Comparison of ENCODE assay signal across 9 cellular contexts in genomic region chr5:177515580-177515979, GRCh38. TPM values are rescaled to one million over a fixed set of nuclear protein-coding genes. Genes with fewer than 3 reads are reported as not detected.
DNase-seq lines count a peak whose midpoint lies in the region; ATAC-seq and TF ChIP-seq lines count a peak whose summit lies in the region.
"Had no signal": no experiment of that assay in that cellular context is flagged by ENCODE, and none has a peak within 500 bp of the region (broad histone marks: within the 10 kb centered on the region; RNA-seq: fewer than 3 reads in every experiment).

No MANE protein-coding gene starts in this region.

- no peak overlapping the region for H2BK12ac ChIP-seq in mesenchymal stem cell (ENCODE audit: low read length in 2 of 2)

- no peak overlapping the region for H2BK5ac ChIP-seq in mesenchymal stem cell (ENCODE audit: low read depth, low read length, poor library complexity, severe bottlenecking)

- peak overlapping the region; percentile 94 for H3K9ac ChIP-seq in adipocyte (ENCODE audit: low read length)
- H3K9ac ChIP-seq in mesenchymal stem cell (ENCODE audit: low read length): peak overlapping the region; percentile 88

- H2AFZ ChIP-seq in mesenchymal stem cell (ENCODE audit: low read depth, low read length): no peak overlapping the region

- H3K4me2 ChIP-seq in mesenchymal stem cell (ENCODE audit: low read length, poor library complexity, severe bottlenecking): peak overlapping the region; percentile 81

- BruUV-seq in A673 (replicated peaks; lab: Mats Ljungman, UMichigan): TSS peak; percentile 68

- H2BK120ac ChIP-seq in mesenchymal stem cell (ENCODE audit: low read depth, low read length): no peak overlapping the region

- H3K4me3 ChIP-seq in A673 (ENCODE audit: low read depth, low read length, poor library complexity, severe bottlenecking): peak overlapping the region; percentile 90
- H3K4me3 ChIP-seq in HEK293 (ENCODE audit: low read depth, low read length): peak overlapping the region; percentile 99; the same call in 1 of the 2 replicates
- H3K4me3 ChIP-seq in adipocyte (ENCODE audit: low read length): peak overlapping the region; percentile 92
- H3K4me3 ChIP-seq in mesenchymal stem cell (ENCODE audit: insufficient read depth in 1 of 2, low read depth in 1 of 2, low read length in 2 of 2): peak overlapping the region in 1 of 2 experiments; percentile 83

- H3K18ac ChIP-seq in mesenchymal stem cell (ENCODE audit: low read depth in 1 of 2, low read length in 2 of 2): no peak overlapping the region

- H3K4ac ChIP-seq in mesenchymal stem cell (ENCODE audit: low read depth in 1 of 2, low read length in 2 of 2): no peak overlapping the region

- H2AK5ac ChIP-seq in mesenchymal stem cell (ENCODE audit: low read length, severe bottlenecking): no peak overlapping the region

- intact Hi-C loops in A673 (cut with micrococcal nuclease; ENCODE audit: unreplicated experiment): no loop called here

- POLR2A ChIA-PET in A673 (lab: Charles Lee; ENCODE audit: low non-redundant PET): interaction anchor here (0.6 kb wide), 1 partner anchor 104 kb away, joined by 5 read pairs; no protein-coding TSS in a partner anchor
- POLR2A ChIA-PET in HEK293 (lab: Yijun Ruan, JAX): interaction anchor here (1.1 to 2.8 kb wide), 7 partner anchors 9 to 77 kb away, joined by 3 to 22 read pairs (median 3); partner anchors contain the start of genes PDLIM7 and TMED9

- peaks cover 48% of the 10 kb centered on the region for H3K79me1 ChIP-seq in mesenchymal stem cell (replicated peaks; ENCODE audit: low read length, poor library complexity, severe bottlenecking)

- no peak overlapping the region for H4K91ac ChIP-seq in mesenchymal stem cell (ENCODE audit: low read length)

- 95% methylated on average over 7 of the region's 7 CpGs for WGBS in mesenchymal stem cell

- H3K9me3 ChIP-seq in A673 (ENCODE audit: low read depth, low read length, poor library complexity, severe bottlenecking): no peaks in the 10 kb centered on the region
- no peaks in the 10 kb centered on the region for H3K9me3 ChIP-seq in HEK293 (ENCODE audit: control insufficient read depth, insufficient read depth, low read depth, low read length)
- H3K9me3 ChIP-seq in adipocyte (ENCODE audit: control insufficient read depth, low read length): no peaks in the 10 kb centered on the region
- H3K9me3 ChIP-seq in mesenchymal stem cell (ENCODE audit: control insufficient read depth, low read length): no peaks in the 10 kb centered on the region

- no peak overlapping the region for H4K8ac ChIP-seq in mesenchymal stem cell (ENCODE audit: low read length)

- H3K27ac ChIP-seq in A673 (ENCODE audit: low read depth, low read length, poor library complexity, severe bottlenecking) (no peak overlapping the region), HEK293 (ENCODE audit: extremely low read depth, low read depth, low read length) (no peak overlapping the region), mesenchymal stem cell (ENCODE audit: low read length, poor library complexity, severe bottlenecking) (no peak overlapping the region)

- CTCF ChIA-PET in A673 (lab: Charles Lee): interaction anchor here (0.6 kb wide), 1 partner anchor 15 kb away, joined by 3 read pairs; no protein-coding TSS in a partner anchor
- CTCF ChIA-PET in HEK293 (lab: Yijun Ruan, JAX): interaction anchor here (0.6 to 2.0 kb wide), 7 partner anchors 8 to 207 kb away, joined by 3 to 15 read pairs (median 4); no protein-coding TSS in a partner anchor

- H3K4me1 ChIP-seq in A673 (ENCODE audit: insufficient read depth, low read length, poor library complexity, severe bottlenecking) (no peaks in the 10 kb centered on the region), HEK293 (ENCODE audit: control insufficient read depth, insufficient read depth, low read length) (no peaks in the 10 kb centered on the region; the same call in 1 of the 2 replicates), adipocyte (ENCODE audit: control insufficient read depth, insufficient read depth, low read length) (peaks cover 22% of the 10 kb centered on the region), mesenchymal stem cell (ENCODE audit: control insufficient read depth, insufficient read depth, low read depth, low read length) (peaks cover 16% of the 10 kb centered on the region)

- DNase-seq in A673 (ENCODE audit: low spot score) (no peak), adipocyte (ENCODE audit: low read depth) (no peak), mesenchymal stem cell (no peak), HPDE6-E6E7 (ENCODE audit: extremely low spot score) (no peak), NCI-H2227 (lab: John Stamatoyannopoulos, UW; ENCODE audit: unreplicated experiment) (no peak), NCI-H82 treated with DMSO at 0.1 percent for 48 hours (lab: John Stamatoyannopoulos, UW; ENCODE audit: unreplicated experiment) (no peak)
- DNase-seq: NCI-H2029 had no signal

- H3K36me3 ChIP-seq in A673 (ENCODE audit: insufficient read depth, low read length, poor library complexity, severe bottlenecking): peaks cover 50% of the 10 kb centered on the region
- H3K36me3 ChIP-seq in HEK293 (ENCODE audit: control insufficient read depth in 2 of 2, insufficient read depth in 1 of 2, low read length in 2 of 2): peaks cover 6 to 71% of the 10 kb centered on the region in 2 experiments
- H3K36me3 ChIP-seq in adipocyte (ENCODE audit: control insufficient read depth, insufficient read depth, low read length, severe bottlenecking): peaks cover 67% of the 10 kb centered on the region
- H3K36me3 ChIP-seq in mesenchymal stem cell (ENCODE audit: control insufficient read depth in 1 of 2, insufficient read depth in 2 of 2, low read depth in 1 of 2, low read length in 2 of 2): peaks cover 68 to 69% of the 10 kb centered on the region in 2 experiments

- no peak for ATAC-seq in esophagus mucosa

- no peaks in the 10 kb centered on the region for H3K27me3 ChIP-seq in A673 (replicated peaks; ENCODE audit: insufficient read depth, low read depth, low read length, poor library complexity)
- H3K27me3 ChIP-seq in adipocyte (replicated peaks; ENCODE audit: control insufficient read depth, insufficient read depth, low read length): no peaks in the 10 kb centered on the region
- H3K27me3 ChIP-seq in mesenchymal stem cell (ENCODE audit: control insufficient read depth in 1 of 2, insufficient read depth in 1 of 2, low read length in 2 of 2): no peaks in the 10 kb centered on the region

- H2BK15ac ChIP-seq in mesenchymal stem cell (ENCODE audit: low read depth, poor library complexity, severe bottlenecking): no peak overlapping the region

- no peak for TF ChIP-seq CTCF in A673 (conservative IDR thresholded peaks at IDR 0.05; ENCODE audit: low read depth, low read length)
- TF ChIP-seq CTCF in HEK293 (tag by site-specific recombination; IDR thresholded peaks at IDR 0.05): no peak

- no peak overlapping the region for H3K23ac ChIP-seq in mesenchymal stem cell (ENCODE audit: low read length in 2 of 2)

- H3K14ac ChIP-seq in mesenchymal stem cell (ENCODE audit: low read length in 2 of 2): no peak overlapping the region

TF ChIP-seq in HEK293, 187 proteins besides CTCF, POLR2A, EP300 and RAD21 (continues in another document):
- TF ChIP-seq ZNF610 (tag by site-specific recombination; IDR thresholded peaks at IDR 0.05; ENCODE audit: borderline replicate concordance) (no peak), YY1 (tag by site-specific recombination; IDR thresholded peaks at IDR 0.05) (no peak), ZNF175 (tag by site-specific recombination; IDR thresholded peaks at IDR 0.05) (no peak), ZFP69B (tag by site-specific recombination; IDR thresholded peaks at IDR 0.05) (no peak), MYNN (tag by site-specific recombination; IDR thresholded peaks at IDR 0.05; ENCODE audit: borderline replicate concordance) (no peak), ZNF133 (tag by site-specific recombination; IDR thresholded peaks at IDR 0.05) (no peak), ZNF777 (tag by site-specific recombination; IDR thresholded peaks at IDR 0.05; ENCODE audit: borderline replicate concordance) (no peak), REST (tag by site-specific recombination; IDR thresholded peaks at IDR 0.05) (no peak)

RNA-seq across cellular contexts. Expression of gene DDX41, which starts 1.2 kb away (rescaled TPM):
- total RNA-seq in A673 (2021): 82.3 and 87.7 TPM in 2 replicates
- polyA plus RNA-seq in mesenchymal stem cell (2013, experiment 1 of 2): 45.5 TPM
- polyA plus RNA-seq in mesenchymal stem cell (2013, experiment 2 of 2): 41.7 TPM
- total RNA-seq in esophagus mucosa: 64.2 TPM

RNA-seq across cellular contexts. Expression of gene DOK3, which starts 6.0 kb away (rescaled TPM):
- total RNA-seq in A673 (2021) (13.1 and 15.0 TPM in 2 replicates), esophagus mucosa (3.3 TPM)
- polyA plus RNA-seq in mesenchymal stem cell (2013, experiment 1 of 2): 1.3 TPM
- 1.4 TPM for polyA plus RNA-seq in mesenchymal stem cell (2013, experiment 2 of 2)

RNA-seq across cellular contexts. Expression of gene PDLIM7, which starts 18.2 kb away (rescaled TPM):
- 116 and 132 TPM in 2 replicates for total RNA-seq in A673 (2021)
- polyA plus RNA-seq in mesenchymal stem cell (2013, experiment 1 of 2): 221 TPM
- polyA plus RNA-seq in mesenchymal stem cell (2013, experiment 2 of 2): 213 TPM
- total RNA-seq in esophagus mucosa: 23.0 TPM

RNA-seq across cellular contexts. Expression of gene FAM193B, which starts 38.8 kb away (rescaled TPM):
- total RNA-seq in A673 (2021) (43.8 and 53.5 TPM in 2 replicates), esophagus mucosa (31.6 TPM)
- polyA plus RNA-seq in mesenchymal stem cell (2013, experiment 1 of 2): 23.6 TPM
- 21.0 TPM for polyA plus RNA-seq in mesenchymal stem cell (2013, experiment 2 of 2)

RNA-seq across cellular contexts. Expression of gene DBN1, which starts 42.1 kb away (rescaled TPM):
- total RNA-seq in A673 (2021): 271 and 286 TPM in 2 replicates
- 149 TPM for polyA plus RNA-seq in mesenchymal stem cell (2013, experiment 1 of 2)
- polyA plus RNA-seq in mesenchymal stem cell (2013, experiment 2 of 2): 150 TPM
- 27.2 TPM for total RNA-seq in esophagus mucosa
